In the genomic region with DNA sequence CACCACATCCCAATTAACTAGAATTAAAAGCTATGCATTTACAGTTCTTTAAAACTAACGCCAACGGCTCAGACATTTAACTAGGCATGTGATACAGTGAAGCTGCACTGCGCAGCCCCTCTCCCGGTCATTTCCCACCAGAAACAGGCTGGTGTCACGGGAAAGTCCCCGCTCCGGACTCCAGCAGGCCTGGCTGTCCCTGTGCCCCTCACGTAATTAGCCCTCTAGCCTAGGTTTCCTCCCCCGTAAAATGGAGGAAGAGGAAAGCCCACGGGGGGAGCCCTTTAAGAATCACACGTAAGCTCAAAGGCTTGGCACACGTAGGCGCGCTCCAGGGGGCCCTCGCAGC, we compare ENCODE assay signal across 8 cellular contexts. TPM values are rescaled to one million over a fixed set of nuclear protein-coding genes. Genes with fewer than 3 reads are reported as not detected.
DNase-seq lines count a peak whose midpoint lies in the region; ATAC-seq and TF ChIP-seq lines count a peak whose summit lies in the region.

No MANE protein-coding gene starts in this region.

- TF ChIP-seq POLR2A in breast epithelium (IDR thresholded peaks at IDR 0.05) (no peak), uterus (IDR thresholded peaks at IDR 0.05) (no peak)

- ATAC-seq in left cardiac atrium (no peak), HG03439 (IDR thresholded peaks at IDR 0.05; ENCODE audit: unreplicated experiment) (no peak)

- H3K36me3 ChIP-seq in left ventricle myocardium inferior (no peaks in the 10 kb centered on the region), breast epithelium (no peaks in the 10 kb centered on the region), mesodermal cell (ENCODE audit: control insufficient read depth, insufficient read depth, low read length) (no peaks in the 10 kb centered on the region), uterus (no peaks in the 10 kb centered on the region), SJCRH30 (no peaks in the 10 kb centered on the region)

- intact Hi-C loops in left ventricle myocardium inferior (cut with micrococcal nuclease) (no loop called here), left cardiac atrium (cut with DNase I) (loop anchor here in 1 of 2 donors (10.0 kb wide), 1 partner anchor 380 kb away; no protein-coding TSS in a partner anchor), breast epithelium (cut with DNase I; ENCODE audit: low total_unique reads) (no loop called here), uterus (cut with DNase I; ENCODE audit: low total_unique reads) (no loop called here)

- TF ChIP-seq CTCF in left ventricle myocardium inferior (IDR thresholded peaks at IDR 0.05; ENCODE audit: borderline replicate concordance) (no peak), breast epithelium (IDR thresholded peaks at IDR 0.05) (no peak), uterus (IDR thresholded peaks at IDR 0.05) (no peak)

- H3K27me3 ChIP-seq in left ventricle myocardium inferior (ENCODE audit: low read depth) (peaks cover 54% of the 10 kb centered on the region), breast epithelium (no peaks in the 10 kb centered on the region), uterus (no peaks in the 10 kb centered on the region), SJCRH30 (peaks cover 7% of the 10 kb centered on the region)

- H3K4me1 ChIP-seq in left ventricle myocardium inferior (peaks cover 30% of the 10 kb centered on the region), breast epithelium (no peaks in the 10 kb centered on the region), mesodermal cell (ENCODE audit: control insufficient read depth, insufficient read depth, low read length, poor library complexity, severe bottlenecking) (peaks cover 3% of the 10 kb centered on the region), uterus (peaks cover 0 to 5% of the 10 kb centered on the region in 2 donors), SJCRH30 (no peaks in the 10 kb centered on the region)

- WGBS in mesodermal cell (ENCODE audit: insufficient coverage in 2 of 2), 2 experiments = 32 to 34% methylated on average over 14 to 15 of the region's 15 CpGs

- DNase-seq in left ventricle myocardium inferior = no peak
- DNase-seq in left cardiac atrium = no peak
- DNase-seq in breast epithelium (ENCODE audit: low spot score in 2 of 2) = peak in 1 of 2 donors; percentile 41
- DNase-seq in uterus = no peak
- DNase-seq in SJCRH30 = no peak
- no peak for DNase-seq in inferior parietal cortex (ENCODE audit: extremely low spot score)

- H3K27ac ChIP-seq in left ventricle myocardium inferior (replicated peaks) (peak overlapping the region; percentile 83), breast epithelium (peak overlapping the region; percentile 33 to 83), mesodermal cell (ENCODE audit: low read depth, low read length, severe bottlenecking) (no peak overlapping the region), uterus (peak overlapping the region; percentile 86 to 94), SJCRH30 (no peak overlapping the region)

- peak overlapping the region; percentile 81 for H3K4me3 ChIP-seq in left ventricle myocardium inferior
- H3K4me3 ChIP-seq in breast epithelium = peak overlapping the region; percentile 64 to 89 (median 69)
- H3K4me3 ChIP-seq in mesodermal cell (ENCODE audit: extremely low read depth, insufficient read depth, low read length, poor library complexity, severe bottlenecking) = peak overlapping the region; percentile 46
- peak overlapping the region; percentile 59 to 91 for H3K4me3 ChIP-seq in uterus
- H3K4me3 ChIP-seq in SJCRH30 = no peak overlapping the region

- H3K9me3 ChIP-seq in left ventricle myocardium inferior (replicated peaks) (no peaks in the 10 kb centered on the region), breast epithelium (no peaks in the 10 kb centered on the region), mesodermal cell (ENCODE audit: control insufficient read depth, low read length) (no peaks in the 10 kb centered on the region), uterus (no peaks in the 10 kb centered on the region), SJCRH30 (replicated peaks) (no peaks in the 10 kb centered on the region)

RNA-seq across cellular contexts. Expression of a gene that starts 47.9 kb away (rescaled TPM):
- 4.6 TPM for total RNA-seq in left ventricle myocardium inferior
- total RNA-seq in left cardiac atrium = 1 to 10 TPM; 2.6 to 4.1 TPM
- total RNA-seq in breast epithelium = 10 to 100 TPM; 14.4 to 30.1 (median 15.1) TPM
- polyA plus RNA-seq in mesodermal cell (2013, experiment 1 of 2) = 2.4 TPM
- polyA plus RNA-seq in mesodermal cell (2013, experiment 2 of 2) = 1.6 TPM
- total RNA-seq in uterus = 10 to 100 TPM in 2 of 4 donors, 1 to 10 TPM in 2; 1.5 to 18.3 (median 10.8) TPM
- not detected in 2 replicates for total RNA-seq in SJCRH30 (2014; rRNA removed; shearing (Covaris generic))

RNA-seq across cellular contexts. Expression of a gene that starts 57.5 kb away (rescaled TPM):
- 32.4 TPM for total RNA-seq in left ventricle myocardium inferior
- 10 to 100 TPM; 29.1 to 31.6 TPM for total RNA-seq in left cardiac atrium
- 10 to 100 TPM; 19.3 to 50.1 (median 24.3) TPM for total RNA-seq in breast epithelium
- polyA plus RNA-seq in mesodermal cell (2013, experiment 1 of 2) = 35.0 TPM
- 30.4 TPM for polyA plus RNA-seq in mesodermal cell (2013, experiment 2 of 2)
- total RNA-seq in uterus = 10 to 100 TPM in 3 of 4 donors, 1 to 10 TPM in 1; 4.4 to 62.4 (median 27.1) TPM
- total RNA-seq in SJCRH30 (2014; rRNA removed; shearing (Covaris generic)) = 19.6 and 21.3 TPM in 2 replicates

Comparison
In these comparisons a context has a peak if more than half of its experiments do, and no peak if none do; other contexts are left out.
1. H3K27ac ChIP-seq: peak in left ventricle myocardium inferior (single experiment), breast epithelium (2 of 2) and uterus (2 of 2); none in mesodermal cell (single experiment) and SJCRH30 (single experiment).